ENCODE assay signal across 1 cellular context in genomic region chr7:35695987-35696386, GRCh38.
TF ChIP-seq lines count a peak whose summit lies in the region.

No MANE protein-coding gene starts in this region.

TF ChIP-seq in SK-N-SH, 30 proteins besides CTCF, POLR2A, EP300 and RAD21 (continued from another document):
- TF ChIP-seq IRF3 (IDR thresholded peaks at IDR 0.05; ENCODE audit: low read depth, low read length) = no peak
- no peak for TF ChIP-seq FOXM1 (IDR thresholded peaks at IDR 0.05; ENCODE audit: low read depth)
- TF ChIP-seq EZH2phosphoT487 (IDR thresholded peaks at IDR 0.05; ENCODE audit: borderline replicate concordance, low read depth) = no peak
- TF ChIP-seq RXRA (IDR thresholded peaks at IDR 0.05; ENCODE audit: borderline replicate concordance, low read depth) = no peak
- no peak for TF ChIP-seq USF1 (IDR thresholded peaks at IDR 0.05; ENCODE audit: borderline replicate concordance, low read depth)
- TF ChIP-seq GATA2 (CRISPR knock-in tag; IDR thresholded peaks at IDR 0.05) = no peak
- no peak for TF ChIP-seq POLR2AphosphoS5 (IDR thresholded peaks at IDR 0.05; ENCODE audit: low read depth, low read length)
- no peak for TF ChIP-seq ZBTB33 (IDR thresholded peaks at IDR 0.05; ENCODE audit: borderline replicate concordance, low read depth)
- TF ChIP-seq SMC3 (IDR thresholded peaks at IDR 0.05; ENCODE audit: low read depth, low read length) = no peak
- TF ChIP-seq MAX (IDR thresholded peaks at IDR 0.05; ENCODE audit: low read depth) = no peak
- no peak for TF ChIP-seq CHD2 (IDR thresholded peaks at IDR 0.05; ENCODE audit: low read length, partially characterized antibody)
- TF ChIP-seq RCOR1 (IDR thresholded peaks at IDR 0.05; ENCODE audit: low read length) = no peak
- TF ChIP-seq NFIC (IDR thresholded peaks at IDR 0.05; ENCODE audit: borderline replicate concordance) = no peak
- no peak for TF ChIP-seq FOXJ3 (CRISPR knock-in tag; IDR thresholded peaks at IDR 0.05)
- TF ChIP-seq FOSL2 (IDR thresholded peaks at IDR 0.05; ENCODE audit: borderline replicate concordance, low read depth) = no peak
- no peak for TF ChIP-seq TEAD4 (IDR thresholded peaks at IDR 0.05; ENCODE audit: borderline replicate concordance, insufficient read depth)
- TF ChIP-seq NRF1 (IDR thresholded peaks at IDR 0.05; ENCODE audit: low read depth, low read length) = no peak
- TF ChIP-seq YY1 (IDR thresholded peaks at IDR 0.05; ENCODE audit: low read depth) = no peak
TF ChIP-seq in SK-N-SH: peak in this region for 0.
